In the genomic region with DNA sequence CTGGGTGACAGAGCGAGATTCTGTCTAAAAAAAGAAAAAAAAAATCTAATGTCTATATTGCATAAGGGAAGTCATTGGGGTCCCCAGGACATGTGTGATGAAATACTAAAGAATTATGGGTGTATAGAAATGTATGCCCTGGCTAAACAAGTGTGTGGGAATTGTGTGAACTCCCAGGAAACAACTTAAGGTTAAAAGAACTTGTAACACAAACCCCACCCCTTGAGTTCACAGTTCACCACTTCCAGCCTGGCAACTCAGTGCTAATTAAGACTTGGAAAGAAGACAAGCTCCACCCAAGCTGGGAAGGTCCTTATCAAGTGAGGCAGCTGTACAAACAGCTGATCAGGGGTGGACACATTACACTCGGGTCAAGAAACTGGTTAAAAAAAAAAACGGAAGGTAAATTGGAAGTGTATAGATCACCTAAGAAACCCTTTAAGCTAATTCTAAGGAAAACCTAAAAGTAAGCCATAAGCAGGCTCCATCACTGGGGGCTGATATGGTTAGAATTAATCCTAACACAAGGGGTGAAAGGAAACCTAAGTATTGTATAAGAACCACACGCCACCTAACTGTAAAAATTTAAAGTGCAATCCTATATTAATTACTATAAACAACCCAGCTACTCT, we compare ENCODE assay signal across 8 cellular contexts. TPM values are rescaled to one million over a fixed set of nuclear protein-coding genes. Genes with fewer than 3 reads are reported as not detected.
A peak's percentile ranks its signal among the peaks of the same experiment; 100 is the strongest.
DNase-seq lines count a peak whose midpoint lies in the region; ATAC-seq and TF ChIP-seq lines count a peak whose summit lies in the region.

No MANE protein-coding gene starts in this region.

- no peak overlapping the region for H3K4me3 ChIP-seq in right cardiac atrium (ENCODE audit: low read length)

- intact Hi-C loops in right cardiac atrium (cut with DNase I), result no loop called here

- H3K36me3 Mint-ChIP-seq in activated naive CD4-positive, alpha-beta T cell treated with anti-CD3 and anti-CD28 coated beads, Interleukin-2, amount 50 U/mL, for 72 hours, result peaks cover 5 to 7% of the 10 kb centered on the region in 2 donors

- peak; percentile 45 for TF ChIP-seq CTCF in C4-2B (conservative IDR thresholded peaks at IDR 0.05)

- DNase-seq in HT-29 (ENCODE audit: low spot score) (peak; percentile 87), SHP77 (lab: John Stamatoyannopoulos, UW) (peak; percentile 73 to 78), right cardiac atrium (peak in 1 of 3 donors; percentile 54)
- DNase-seq in activated naive CD4-positive, alpha-beta T cell treated with anti-CD3 and anti-CD28 coated beads, Interleukin-2, amount 50 U/mL, for 72 hours (ENCODE audit: low spot score in 2 of 2), result no peak
- no peak for DNase-seq in activated naive CD4-positive, alpha-beta T cell treated with Interleukin-2 at 50 U/mL for 16 hours

- no peaks in the 10 kb centered on the region for H3K9me3 Mint-ChIP-seq in activated naive CD4-positive, alpha-beta T cell treated with anti-CD3 and anti-CD28 coated beads, Interleukin-2, amount 50 U/mL, for 72 hours

- H3K27ac Mint-ChIP-seq in activated naive CD4-positive, alpha-beta T cell treated with anti-CD3 and anti-CD28 coated beads, Interleukin-2, amount 50 U/mL, for 72 hours, result no peak overlapping the region

- WGBS in right cardiac atrium, result 31% methylated on average over 4 of the region's 4 CpGs

- no peaks in the 10 kb centered on the region for H3K9me3 ChIP-seq in right cardiac atrium (ENCODE audit: control insufficient read depth, low read length)

- no peaks in the 10 kb centered on the region for H3K4me1 ChIP-seq in right cardiac atrium (ENCODE audit: control insufficient read depth, insufficient read depth, low read length)

- H3K27me3 ChIP-seq in right cardiac atrium (ENCODE audit: control insufficient read depth, insufficient read depth), result no peaks in the 10 kb centered on the region

- ATAC-seq in right cardiac atrium, result peak; percentile 53 to 72
- ATAC-seq in GM18861 (IDR thresholded peaks at IDR 0.05; ENCODE audit: unreplicated experiment), result no peak
- no peak for ATAC-seq in activated naive CD4-positive, alpha-beta T cell treated with anti-CD3 and anti-CD28 coated beads, Interleukin-2, amount 50 U/mL, for 72 hours
- ATAC-seq in HG03045 (IDR thresholded peaks at IDR 0.05; ENCODE audit: unreplicated experiment), result no peak

- H3K27ac ChIP-seq in C4-2B (peak overlapping the region; percentile 14; the same call in 1 of the 2 replicates), right cardiac atrium (ENCODE audit: low read length) (no peak overlapping the region)

RNA-seq across cellular contexts. Expression of a gene that starts 25.2 kb away (rescaled TPM):
- 856 and 869 TPM in 2 replicates for total RNA-seq in HT-29 (2014; rRNA removed; shearing (Covaris generic))
- 100 to 1,000 TPM; 215 to 449 (median 319) TPM for total RNA-seq in right cardiac atrium
- polyA plus RNA-seq in right cardiac atrium, result 287 TPM
- 1,000 to 10,000 TPM; 1,088 to 2,034 TPM for total RNA-seq in activated naive CD4-positive, alpha-beta T cell treated with anti-CD3 and anti-CD28 coated beads, Interleukin-2, amount 50 U/mL, for 72 hours

Comparison
In these comparisons a context has a peak if more than half of its experiments do, and no peak if none do; other contexts are left out.
1. DNase-seq: peak in HT-29 (single experiment) and SHP77 (2 of 2); none in activated naive CD4-positive, alpha-beta T cell treated with anti-CD3 and anti-CD28 coated beads, Interleukin-2, amount 50 U/mL, for 72 hours (0 of 2) and activated naive CD4-positive, alpha-beta T cell treated with Interleukin-2 at 50 U/mL for 16 hours (single experiment).
2. ATAC-seq: peak in right cardiac atrium (2 of 2); none in GM18861 (single experiment), activated naive CD4-positive, alpha-beta T cell treated with anti-CD3 and anti-CD28 coated beads, Interleukin-2, amount 50 U/mL, for 72 hours (0 of 2) and HG03045 (single experiment).